8 cellular contexts compared by ENCODE assay signal in genomic region chr9:32552172-32552872, GRCh38. TPM values are rescaled to one million over a fixed set of nuclear protein-coding genes. Genes with fewer than 3 reads are reported as not detected.
DNase-seq lines count a peak whose midpoint lies in the region; ATAC-seq, FAIRE-seq and TF ChIP-seq lines count a peak whose summit lies in the region.

TSS of gene SMIM27 (plus strand) at chr9:32552327. CDS start at chr9:32552435, 108 bp downstream.
TSS of gene TOPORS (minus strand) at chr9:32552586. CDS start at chr9:32552436, 150 bp downstream.

- H3K9me3 ChIP-seq in IMR-90 (ENCODE audit: control insufficient read depth, insufficient read depth, low read length) (no peaks in the 10 kb centered on the region), OCI-LY7 (ENCODE audit: low read length) (no peaks in the 10 kb centered on the region), endothelial cell of umbilical vein (replicated peaks; ENCODE audit: control insufficient read depth, insufficient read depth, low read length) (no peaks in the 10 kb centered on the region), mononuclear cell (ENCODE audit: low read depth, low read length) (no peaks in the 10 kb centered on the region)

- H3K36me3 ChIP-seq in IMR-90 (ENCODE audit: control insufficient read depth, insufficient read depth, low read length), result no peaks in the 10 kb centered on the region
- H3K36me3 ChIP-seq in OCI-LY7 (ENCODE audit: insufficient read depth, low read length), result peaks cover 23% of the 10 kb centered on the region; the same call in 1 of the 2 replicates
- no peaks in the 10 kb centered on the region for H3K36me3 ChIP-seq in endothelial cell of umbilical vein (ENCODE audit: control insufficient read depth in 2 of 2, extremely low read depth in 1 of 2, insufficient read depth in 2 of 2, low read length in 2 of 2)

- H2BK20ac ChIP-seq in IMR-90 (ENCODE audit: low read depth, low read length), result peak within 1 kb of the TSS; percentile 23; the same call in 1 of the 2 replicates

- H2BK15ac ChIP-seq in IMR-90 (ENCODE audit: low read depth, low read length), result peak within 1 kb of the TSS; percentile 47; the same call in 1 of the 3 replicates

- intact Hi-C loops in IMR-90 (cut with micrococcal nuclease) (loop anchor here (1.0 kb wide), 1 partner anchor 21 kb away; the partner anchor contains the start of gene NDUFB6), OCI-LY7 (cut with micrococcal nuclease; ENCODE audit: unreplicated experiment) (loop anchor here (1.0 kb wide), 1 partner anchor 20 kb away; no protein-coding TSS in a partner anchor), endothelial cell of umbilical vein (cut with micrococcal nuclease) (loop anchor here (1.0 kb wide), 4 partner anchors 20 to 173 kb away; no protein-coding TSS in a partner anchor)

- H3K18ac ChIP-seq in IMR-90 (ENCODE audit: low read depth, low read length), result peak within 1 kb of the TSS; percentile 87

- CTCF ChIA-PET in IMR-90 (lab: Yijun Ruan, JAX) (interaction anchor here (1.0 to 2.7 kb wide), 3 partner anchors 20 to 173 kb away, joined by 3 to 10 read pairs (median 7); no protein-coding TSS in a partner anchor), OCI-LY7 (lab: Charles Lee; ENCODE audit: unreplicated experiment) (interaction anchor here (1.1 kb wide), 1 partner anchor 20 kb away, joined by 3 read pairs; no protein-coding TSS in a partner anchor), endothelial cell of umbilical vein (lab: Charles Lee) (interaction anchor here (0.9 to 2.7 kb wide), 9 partner anchors 20 to 174 kb away, joined by 3 to 28 read pairs (median 4); partner anchors contain the start of gene ACO1)

- TF ChIP-seq POLR2A in IMR-90 (IDR thresholded peaks at IDR 0.05; ENCODE audit: low read depth, low read length), result peak; percentile 90
- TF ChIP-seq POLR2A in endothelial cell of umbilical vein (IDR thresholded peaks at IDR 0.05; ENCODE audit: low read depth, low read length), result peak; percentile 88

- FAIRE-seq in endothelial cell of umbilical vein (lab: Jason Lieb, UNC), result peak; percentile 83

- WGBS in IMR-90 (ENCODE audit: extremely low coverage in 2 of 2, insufficient read length in 1 of 2), 2 experiments, result 0% methylated on average over 17 of the region's 46 CpGs; no CpG with 5 or more reads in 1 of the 2 experiments

- peak within 1 kb of the TSS; percentile 94 for H3K9ac ChIP-seq in IMR-90 (ENCODE audit: low read depth, low read length)
- peak within 1 kb of the TSS; percentile 94 for H3K9ac ChIP-seq in endothelial cell of umbilical vein (replicated peaks; ENCODE audit: extremely low read depth, insufficient read depth, low read length)

- peaks cover 56% of the 10 kb centered on the region for H3K79me2 ChIP-seq in OCI-LY7 (ENCODE audit: insufficient read depth, low read depth, low read length)
- peaks cover 45% of the 10 kb centered on the region for H3K79me2 ChIP-seq in endothelial cell of umbilical vein (ENCODE audit: control insufficient read depth, insufficient read depth, low read length)

- H3K56ac ChIP-seq in IMR-90 (ENCODE audit: extremely low read depth, insufficient read depth, low read length), result peak within 1 kb of the TSS; percentile 89

- H3K4ac ChIP-seq in IMR-90 (ENCODE audit: low read depth, low read length), result peak within 1 kb of the TSS; percentile 97

- peak within 1 kb of the TSS; percentile 74 for H4K91ac ChIP-seq in IMR-90 (ENCODE audit: insufficient read depth, low read depth, low read length)

- H3K4me1 ChIP-seq in IMR-90 (ENCODE audit: control insufficient read depth, insufficient read depth, low read length) (no peaks in the 10 kb centered on the region; the same call in 1 of the 2 replicates), OCI-LY7 (ENCODE audit: insufficient read depth, low read length, poor library complexity, severe bottlenecking) (peaks cover 21% of the 10 kb centered on the region), endothelial cell of umbilical vein (ENCODE audit: control insufficient read depth, extremely low read depth, insufficient read depth, low read length) (peaks cover 17% of the 10 kb centered on the region), mononuclear cell (ENCODE audit: insufficient read depth, low read length) (peaks cover 33% of the 10 kb centered on the region)

- dilution Hi-C loops in IMR-90 (cut with HindIII; ENCODE audit: low sequenced_read_pairs, unreplicated experiment), result loop anchor here (25.0 kb wide), 1 partner anchor 115 kb away; no protein-coding TSS in a partner anchor
- dilution Hi-C loops in endothelial cell of umbilical vein (cut with MboI; ENCODE audit: extremely low pct_ligation_motif_present, low sequenced_read_pairs), result loop anchor here (25.0 kb wide), 1 partner anchor 165 kb away; the partner anchor contains the start of gene ACO1

- peak within 1 kb of the TSS; percentile 98 for H3K27ac ChIP-seq in IMR-90 (ENCODE audit: insufficient read depth, low read length)
- peak within 1 kb of the TSS; percentile 89 for H3K27ac ChIP-seq in OCI-LY7 (ENCODE audit: low read depth, low read length, poor library complexity, severe bottlenecking)
- H3K27ac ChIP-seq in endothelial cell of umbilical vein (ENCODE audit: insufficient read depth, low read depth, low read length), result peak within 1 kb of the TSS; percentile 92

- peak within 1 kb of the TSS; percentile 90 to 94 for H4K8ac ChIP-seq in IMR-90 (ENCODE audit: low read depth in 2 of 2, low read length in 2 of 2)

- TSS peak; percentile 83 for BruUV-seq in IMR-90 (replicated peaks; lab: Mats Ljungman, UMichigan)
- BruUV-seq in OCI-LY7 (replicated peaks; lab: Mats Ljungman, UMichigan), result TSS peak; percentile 82
- BruUV-seq in endothelial cell of umbilical vein (replicated peaks; lab: Mats Ljungman, UMichigan), result TSS peak; percentile 66

- peak within 1 kb of the TSS; percentile 96 for H3K23ac ChIP-seq in IMR-90 (ENCODE audit: low read depth, low read length)

- H3K4me2 ChIP-seq in IMR-90 (ENCODE audit: low read depth, low read length) (peak within 1 kb of the TSS; percentile 98), OCI-LY7 (ENCODE audit: low read length) (peak within 1 kb of the TSS; percentile 87), endothelial cell of umbilical vein (ENCODE audit: insufficient read depth, low read length) (peak within 1 kb of the TSS; percentile 92)

- H2AFZ ChIP-seq in IMR-90 (replicated peaks; ENCODE audit: low read length, poor library complexity), result peak within 1 kb of the TSS; percentile 95
- H2AFZ ChIP-seq in OCI-LY7 (ENCODE audit: low read length), result peak within 1 kb of the TSS; percentile 82
- peak within 1 kb of the TSS; percentile 84 for H2AFZ ChIP-seq in endothelial cell of umbilical vein (ENCODE audit: low read depth, low read length)

- in situ Hi-C loops in IMR-90 (cut with MboI; ENCODE audit: low sequenced_read_pairs), result no loop called here

- H3K79me1 ChIP-seq in IMR-90 (ENCODE audit: low read depth in 1 of 2, low read length in 2 of 2), result peaks cover 23 to 38% of the 10 kb centered on the region in 2 experiments

- POLR2A ChIA-PET in IMR-90 (lab: Charles Lee; ENCODE audit: unreplicated experiment), result no interaction called here
- POLR2A ChIA-PET in OCI-LY7 (lab: Charles Lee), result interaction anchor here (0.6 to 3.1 kb wide), 6 partner anchors 11 to 1627 kb away, joined by 3 to 14 read pairs (median 4); partner anchors contain the start of gene RIGI
- POLR2A ChIA-PET in endothelial cell of umbilical vein (lab: Charles Lee), result interaction anchor here (0.7 kb wide), 2 partner anchors 66 to 473 kb away, joined by 3 to 9 read pairs; partner anchors contain the start of gene DNAJA1

- no peak for TF ChIP-seq CTCF in IMR-90 (conservative IDR thresholded peaks at IDR 0.05; ENCODE audit: low read depth, low read length)
- 0 out of 2 replicates have a peak, but pooled peaks have one; percentile 37 for TF ChIP-seq CTCF in OCI-LY7 (conservative IDR thresholded peaks at IDR 0.05; ENCODE audit: low read length)
- no peak for TF ChIP-seq CTCF in endothelial cell of umbilical vein (IDR thresholded peaks at IDR 0.05; ENCODE audit: extremely low read depth in 1 of 2, insufficient read depth in 1 of 2, low read depth in 1 of 2, low read length in 2 of 2)

- peak within 1 kb of the TSS; percentile 84 for H2AK9ac ChIP-seq in IMR-90 (replicated peaks; ENCODE audit: low read depth, low read length, poor library complexity)

- H4K5ac ChIP-seq in IMR-90 (ENCODE audit: low read depth, low read length), result peak within 1 kb of the TSS; percentile 90

- peak within 1 kb of the TSS; percentile 57; the same call in 1 of the 2 replicates for H2BK120ac ChIP-seq in IMR-90 (ENCODE audit: low read depth, low read length)

- H3K9me1 ChIP-seq in IMR-90 (ENCODE audit: insufficient read depth, low read length) (no peaks in the 10 kb centered on the region), endothelial cell of umbilical vein (replicated peaks; ENCODE audit: control insufficient read depth, extremely low read depth, insufficient read depth, low read length) (no peaks in the 10 kb centered on the region)

- ATAC-seq in GM21529 (IDR thresholded peaks at IDR 0.05; ENCODE audit: unreplicated experiment), result peak; percentile 64
- ATAC-seq in IMR-90 (ENCODE audit: low read depth), result peak; percentile 77

- peak within 1 kb of the TSS; percentile 94 for H3K4me3 ChIP-seq in IMR-90 (ENCODE audit: insufficient read depth, low read depth, low read length)
- H3K4me3 ChIP-seq in OCI-LY7 (ENCODE audit: low read depth, low read length, poor library complexity, severe bottlenecking), result peak within 1 kb of the TSS; percentile 82
- H3K4me3 ChIP-seq in endothelial cell of umbilical vein (replicated peaks in 1 of 3; ENCODE audit: insufficient read depth in 1 of 3, low read depth in 1 of 3, low read length in 3 of 3), result peak within 1 kb of the TSS; percentile 71 to 88 (median 77)
- peak within 1 kb of the TSS; percentile 74 for H3K4me3 ChIP-seq in mononuclear cell (ENCODE audit: low read length)

- H3K27me3 ChIP-seq in IMR-90 (ENCODE audit: control insufficient read depth, insufficient read depth, low read length), result no peaks in the 10 kb centered on the region
- H3K27me3 ChIP-seq in endothelial cell of umbilical vein (ENCODE audit: control insufficient read depth in 2 of 2, insufficient read depth in 2 of 2, low read length in 2 of 2), result no peaks in the 10 kb centered on the region
- H3K27me3 ChIP-seq in mononuclear cell (ENCODE audit: insufficient read depth, low read length), result no peaks in the 10 kb centered on the region

- TF ChIP-seq RAD21 in IMR-90 (IDR thresholded peaks at IDR 0.05; ENCODE audit: low read length), result no peak

- DNase-seq in DMS153 (lab: John Stamatoyannopoulos, UW), result peak; percentile 86
- peak; percentile 88 for DNase-seq in IMR-90
- peak; percentile 94 for DNase-seq in OCI-LY7 (ENCODE audit: low spot score)
- DNase-seq in activated CD8-positive, alpha-beta memory T cell treated with anti-CD3 and anti-CD28 coated beads, Interleukin-2, amount 50 U/mL, for 48 hours, result peak; percentile 93
- DNase-seq in endothelial cell of umbilical vein (ENCODE audit: low read depth, low spot score), result peak; percentile 92
- peak; percentile 81 to 82 for DNase-seq in stimulated activated CD8-positive, alpha-beta memory T cell treated with anti-CD3 and anti-CD28 coated beads, Interleukin-4, amount 100 ng/mL, for 1 hour (ENCODE audit: low read depth in 2 of 2, low spot score in 1 of 2)

- H3K9me2 ChIP-seq in OCI-LY7 (ENCODE audit: insufficient read depth, low read length), result no peaks in the 10 kb centered on the region

- H2BK5ac ChIP-seq in IMR-90 (ENCODE audit: low read depth, low read length, poor library complexity, severe bottlenecking), result peak within 1 kb of the TSS; percentile 82

- peak within 1 kb of the TSS; percentile 66 for H2AK5ac ChIP-seq in IMR-90 (ENCODE audit: low read depth, low read length)

- peak within 1 kb of the TSS; percentile 97 for H3K14ac ChIP-seq in IMR-90 (replicated peaks; ENCODE audit: low read depth, low read length)

- H4K20me1 ChIP-seq in IMR-90 (ENCODE audit: insufficient read depth, low read length) (peaks cover 16% of the 10 kb centered on the region), OCI-LY7 (ENCODE audit: insufficient read depth, low read length) (no peaks in the 10 kb centered on the region), endothelial cell of umbilical vein (replicated peaks; ENCODE audit: control insufficient read depth, extremely low read depth, insufficient read depth, low read length) (no peaks in the 10 kb centered on the region)

RNA-seq across cellular contexts. Expression of gene SMIM27, which starts in this region (rescaled TPM):
- total RNA-seq in IMR-90 (2012; rRNA removed), result 1.1 and 2.5 TPM in 2 replicates
- polyA plus RNA-seq in IMR-90 (2012; rRNA removed), result 3.4 and 5.5 TPM in 2 replicates
- polyA plus RNA-seq in IMR-90 (2012; cell fraction: cytosol; rRNA removed), result 3.6 and 3.7 TPM in 2 replicates
- polyA plus RNA-seq in IMR-90 (2012; cell fraction: nucleus; rRNA removed; ENCODE audit: low replicate concordance), result 1.1 and 2.2 TPM in 2 replicates
- total RNA-seq in OCI-LY7 (2014; rRNA removed; shearing (Covaris generic)), result 17.6 and 19.5 TPM in 2 replicates
- total RNA-seq in OCI-LY7 (2022), result 21.2 and 36.6 TPM in 2 replicates
- 9.5 and 11.5 TPM in 2 replicates for total RNA-seq in endothelial cell of umbilical vein
- polyA plus RNA-seq in endothelial cell of umbilical vein, result 2.6 and 3.4 TPM in 2 replicates
- polyA plus RNA-seq in endothelial cell of umbilical vein (2011; cell fraction: cytosol; rRNA removed), result 3.2 and 3.7 TPM in 2 replicates
- 2.7 and 2.9 TPM in 2 replicates for polyA plus RNA-seq in endothelial cell of umbilical vein (2011; cell fraction: nucleus; rRNA removed)
- polyA plus RNA-seq in endothelial cell of umbilical vein (2012), result 19.4 and 20.1 TPM in 2 replicates
- polyA minus RNA-seq in endothelial cell of umbilical vein, result 1.00 and 7.6 TPM in 2 replicates
- polyA minus RNA-seq in endothelial cell of umbilical vein (2011; cell fraction: cytosol; rRNA and poly(A)+ RNA removed), result 3.1 TPM
- 3.2 and 4.3 TPM in 2 replicates for polyA minus RNA-seq in endothelial cell of umbilical vein (2011; cell fraction: nucleus; rRNA and poly(A)+ RNA removed)
- total RNA-seq in mononuclear cell, result 6.8 TPM

RNA-seq across cellular contexts. Expression of gene TOPORS, which starts in this region (rescaled TPM):
- total RNA-seq in IMR-90 (2012; rRNA removed) (27.8 and 41.7 TPM in 2 replicates), OCI-LY7 (2022) (16.2 and 19.2 TPM in 2 replicates), endothelial cell of umbilical vein (16.2 and 16.8 TPM in 2 replicates), mononuclear cell (52.3 TPM)
- polyA plus RNA-seq in IMR-90 (2012; rRNA removed) (6.3 and 7.4 TPM in 2 replicates), endothelial cell of umbilical vein (4.8 and 6.1 TPM in 2 replicates)
- 1.3 and 1.5 TPM in 2 replicates for polyA plus RNA-seq in IMR-90 (2012; cell fraction: cytosol; rRNA removed)
- polyA plus RNA-seq in IMR-90 (2012; cell fraction: nucleus; rRNA removed; ENCODE audit: low replicate concordance), result 0.98 and 8.6 TPM in 2 replicates
- total RNA-seq in OCI-LY7 (2014; rRNA removed; shearing (Covaris generic)), result 17.4 and 20.1 TPM in 2 replicates
- polyA plus RNA-seq in endothelial cell of umbilical vein (2011; cell fraction: cytosol; rRNA removed), result 6.5 and 7.2 TPM in 2 replicates
- polyA plus RNA-seq in endothelial cell of umbilical vein (2011; cell fraction: nucleus; rRNA removed), result 13.3 and 17.6 TPM in 2 replicates
- polyA plus RNA-seq in endothelial cell of umbilical vein (2012), result 14.6 and 16.9 TPM in 2 replicates
- polyA minus RNA-seq in endothelial cell of umbilical vein, result 23.7 and 25.4 TPM in 2 replicates
- 11.6 TPM for polyA minus RNA-seq in endothelial cell of umbilical vein (2011; cell fraction: cytosol; rRNA and poly(A)+ RNA removed)
- polyA minus RNA-seq in endothelial cell of umbilical vein (2011; cell fraction: nucleus; rRNA and poly(A)+ RNA removed), result 25.2 and 40.3 TPM in 2 replicates

Comparison
In these comparisons a context has a peak if more than half of its experiments do, and no peak if none do; other contexts are left out.
1. Peak in every context shown above with its lines: DNase-seq, ATAC-seq, H3K4me3 ChIP-seq and H3K27ac ChIP-seq.